Comparison of ENCODE assay signal across 24 cellular contexts in genomic region chr3:145817870-145818483, GRCh38.
DNase-seq lines count a peak whose midpoint lies in the region; ATAC-seq and TF ChIP-seq lines count a peak whose summit lies in the region.
"Had no signal": no experiment of that assay in that cellular context is flagged by ENCODE, and none has a peak within 500 bp of the region (broad histone marks: within the 10 kb centered on the region; RNA-seq: fewer than 3 reads in every experiment).

No MANE protein-coding gene starts in this region.

- no peaks in the 10 kb centered on the region for H3K4me1 Mint-ChIP-seq in stimulated activated memory B cell treated with anti-CD40 and anti-IgM and Interleukin-4, amounts not matched to agents 10 μg/mL and 1 μg/mL and 100 μg/mL, for 72 hours
- H3K4me1 Mint-ChIP-seq: activated CD4-positive, alpha-beta T cell treated with anti-CD3 and anti-CD28 coated beads, Interleukin-2, amount 10 ng/mL, durations not matched to agents 24 days and 14 days; CD8-positive, alpha-beta memory T cell; mesothelial cell of epicardium; nephron had no signal

- H3K9me2 ChIP-seq in MM.1S (replicated peaks; ENCODE audit: insufficient read depth, low read length) = no peaks in the 10 kb centered on the region

- no peaks in the 10 kb centered on the region for H3K36me3 ChIP-seq in MM.1S (replicated peaks; ENCODE audit: insufficient read depth, low read length)
- H3K36me3 ChIP-seq: gastroesophageal sphincter, SJCRH30, tibial nerve had no signal

- DNase-seq in MM.1S (peak; percentile 38), KG1 (lab: John Stamatoyannopoulos, UW) (no peak), HCEC 1CT (no peak)
- DNase-seq: activated CD4-positive, alpha-beta T cell treated with anti-CD3 and anti-CD28 coated beads, Interleukin-2, amount 10 ng/mL, durations not matched to agents 24 days and 14 days; activated gamma-delta T cell treated with Interleukin-2 at 50 U/mL for 16 hours; caudate nucleus; CD8-positive, alpha-beta memory T cell; DND-41; erythroblast; left colon; NCI-H1105 treated with DMSO at 0.1 percent for 48 hours; NCI-H774; PC-9; posterior cingulate gyrus; SJCRH30; stimulated activated naive CD8-positive, alpha-beta T cell treated with anti-CD3 and anti-CD28 coated beads, Interleukin-15, Interleukin-2, amounts not matched to agents 100 U/mL and 50 U/mL, for 24 hours had no signal

- no peak overlapping the region for H2AFZ ChIP-seq in MM.1S (ENCODE audit: low read length)
- H2AFZ ChIP-seq: PC-9 had no signal

- H4K20me1 ChIP-seq in MM.1S (ENCODE audit: insufficient read depth, low read length) = no peaks in the 10 kb centered on the region

- H3K27ac Mint-ChIP-seq in stimulated activated memory B cell treated with anti-CD40 and anti-IgM and Interleukin-4, amounts not matched to agents 10 μg/mL and 1 μg/mL and 100 μg/mL, for 72 hours = no peak overlapping the region
- H3K27ac Mint-ChIP-seq: activated CD4-positive, alpha-beta T cell treated with anti-CD3 and anti-CD28 coated beads, Interleukin-2, amount 10 ng/mL, durations not matched to agents 24 days and 14 days; CD8-positive, alpha-beta memory T cell; mesothelial cell of epicardium; nephron had no signal

- no peaks in the 10 kb centered on the region; the same call in 1 of the 2 replicates for H3F3A ChIP-seq in MM.1S (ENCODE audit: insufficient read depth, low read length)

- H3K36me3 Mint-ChIP-seq in stimulated activated memory B cell treated with anti-CD40 and anti-IgM and Interleukin-4, amounts not matched to agents 10 μg/mL and 1 μg/mL and 100 μg/mL, for 72 hours = no peaks in the 10 kb centered on the region
- H3K36me3 Mint-ChIP-seq: CD8-positive, alpha-beta memory T cell; mesothelial cell of epicardium had no signal

- H3K9ac ChIP-seq in MM.1S (ENCODE audit: low read length) = no peak overlapping the region

- no peak for TF ChIP-seq CTCF in MM.1S (IDR thresholded peaks at IDR 0.05; ENCODE audit: low read length)

- H3K27ac ChIP-seq in MM.1S (ENCODE audit: low read length) = no peak overlapping the region
- H3K27ac ChIP-seq: gastroesophageal sphincter, PC-9, SJCRH30, tibial nerve had no signal

- no peaks in the 10 kb centered on the region for H3K9me3 Mint-ChIP-seq in stimulated activated memory B cell treated with anti-CD40 and anti-IgM and Interleukin-4, amounts not matched to agents 10 μg/mL and 1 μg/mL and 100 μg/mL, for 72 hours
- H3K9me3 Mint-ChIP-seq: nephron had no signal

- H3K27me3 Mint-ChIP-seq in stimulated activated memory B cell treated with anti-CD40 and anti-IgM and Interleukin-4, amounts not matched to agents 10 μg/mL and 1 μg/mL and 100 μg/mL, for 72 hours = no peaks in the 10 kb centered on the region
- H3K27me3 Mint-ChIP-seq: activated CD4-positive, alpha-beta T cell treated with anti-CD3 and anti-CD28 coated beads, Interleukin-2, amount 10 ng/mL, durations not matched to agents 24 days and 14 days had no signal

- H3K4me2 ChIP-seq in MM.1S (ENCODE audit: low read depth, low read length) = no peak overlapping the region
- H3K4me2 ChIP-seq: PC-9 had no signal

- no peaks in the 10 kb centered on the region for H3K9me3 ChIP-seq in MM.1S (replicated peaks; ENCODE audit: insufficient read depth, low read length)
- H3K9me3 ChIP-seq: gastroesophageal sphincter, SJCRH30, tibial nerve had no signal

- ATAC-seq in GM18870 (IDR thresholded peaks at IDR 0.05; ENCODE audit: unreplicated experiment) (peak; percentile 68), HG02759 (IDR thresholded peaks at IDR 0.05; ENCODE audit: unreplicated experiment) (peak; percentile 74), GM21825 (IDR thresholded peaks at IDR 0.05; ENCODE audit: unreplicated experiment) (no peak)
- peak; percentile 36 for ATAC-seq in stimulated activated memory B cell treated with anti-CD40 and anti-IgM and Interleukin-4, amounts not matched to agents 10 μg/mL and 1 μg/mL and 100 μg/mL, for 72 hours
- ATAC-seq: gastroesophageal sphincter; left colon; stimulated activated naive CD8-positive, alpha-beta T cell treated with anti-CD3 and anti-CD28 coated beads, Interleukin-15, Interleukin-2, amounts not matched to agents 100 U/mL and 50 U/mL, for 24 hours had no signal

- no peak overlapping the region for H3K4me3 Mint-ChIP-seq in stimulated activated memory B cell treated with anti-CD40 and anti-IgM and Interleukin-4, amounts not matched to agents 10 μg/mL and 1 μg/mL and 100 μg/mL, for 72 hours
- H3K4me3 Mint-ChIP-seq: activated CD4-positive, alpha-beta T cell treated with anti-CD3 and anti-CD28 coated beads, Interleukin-2, amount 10 ng/mL, durations not matched to agents 24 days and 14 days; CD8-positive, alpha-beta memory T cell; mesothelial cell of epicardium; nephron had no signal

- H3K79me2 ChIP-seq in MM.1S (ENCODE audit: low read length) = no peaks in the 10 kb centered on the region

- H3K4me1 ChIP-seq in MM.1S (ENCODE audit: low read length) = 0 out of 2 replicates have a peak, but pooled peaks cover 3% of the 10 kb centered on the region
- H3K4me1 ChIP-seq: gastroesophageal sphincter, SJCRH30, tibial nerve had no signal

- 0 out of 2 replicates have a peak, but pooled peaks cover 3% of the 10 kb centered on the region for H3K27me3 ChIP-seq in MM.1S (replicated peaks; ENCODE audit: insufficient read depth, low read length)
- H3K27me3 ChIP-seq: gastroesophageal sphincter, SJCRH30, tibial nerve had no signal

- H3K4me3 ChIP-seq in MM.1S (ENCODE audit: low read length) = no peak overlapping the region
- H3K4me3 ChIP-seq: gastroesophageal sphincter, PC-9, SJCRH30, tibial nerve had no signal
